2 cellular contexts compared by ENCODE assay signal in genomic region chr1:155061381-155062150, GRCh38.
TF ChIP-seq lines count a peak whose summit lies in the region.

No MANE protein-coding gene starts in this region.

TF ChIP-seq in IMR-90, 13 proteins besides CTCF, POLR2A, EP300 and RAD21:
- no peak for TF ChIP-seq USF2 (IDR thresholded peaks at IDR 0.05; ENCODE audit: low read depth, low read length)
- TF ChIP-seq SMC3 (IDR thresholded peaks at IDR 0.05; ENCODE audit: low read depth, low read length) = peak; percentile 87
- TF ChIP-seq MAZ (IDR thresholded peaks at IDR 0.05; ENCODE audit: borderline replicate concordance, low read depth, low read length) = peak; percentile 48; the same call in 1 of the 2 replicates

TF ChIP-seq in H1, 55 proteins besides CTCF, POLR2A, EP300 and RAD21:
- TF ChIP-seq CREB1 (IDR thresholded peaks at IDR 0.05) (no peak), SAP30 (IDR thresholded peaks at IDR 0.05; ENCODE audit: insufficient read depth, insufficient replicate concordance, low read length) (peak; percentile 46), FOSL1 (IDR thresholded peaks at IDR 0.05; ENCODE audit: insufficient read depth, low read depth, low read length) (no peak), SP4 (IDR thresholded peaks at IDR 0.05; ENCODE audit: low read length) (peak; percentile 18; the same call in 1 of the 2 replicates), JUND (IDR thresholded peaks at IDR 0.05; ENCODE audit: low read length) (no peak), MAX (IDR thresholded peaks at IDR 0.05) (0 out of 2 replicates have a peak, but pooled peaks have one; percentile 29), EZH2 (IDR thresholded peaks at IDR 0.05; ENCODE audit: low read depth, low read length, severe bottlenecking) (no peak), PHF8 (conservative IDR thresholded peaks at IDR 0.05; ENCODE audit: low read depth, low read length) (no peak), CHD2 (IDR thresholded peaks at IDR 0.05; ENCODE audit: low read length) (0 out of 2 replicates have a peak, but pooled peaks have one; percentile 34), YY1 (IDR thresholded peaks at IDR 0.05; ENCODE audit: low read depth, low read length) (peak; percentile 56), NRF1 (IDR thresholded peaks at IDR 0.05; ENCODE audit: low read depth, low read length) (peak; percentile 42; the same call in 1 of the 2 replicates), USF2 (IDR thresholded peaks at IDR 0.05; ENCODE audit: low read length) (no peak), SIN3A (conservative IDR thresholded peaks at IDR 0.05 in 1 of 2, IDR thresholded peaks at IDR 0.05 in 1 of 2; ENCODE audit: low read depth in 1 of 2, low read length in 2 of 2) (peak; percentile 65 to 85; a peak in 2 of 4 replicates), CHD1 (IDR thresholded peaks at IDR 0.05; ENCODE audit: low read depth, low read length) (no peak), CTBP2 (IDR thresholded peaks at IDR 0.05; ENCODE audit: borderline replicate concordance, insufficient read depth, insufficient read length, low read length) (peak; percentile 7)
